1 cellular context compared by ENCODE assay signal in the genomic region with DNA sequence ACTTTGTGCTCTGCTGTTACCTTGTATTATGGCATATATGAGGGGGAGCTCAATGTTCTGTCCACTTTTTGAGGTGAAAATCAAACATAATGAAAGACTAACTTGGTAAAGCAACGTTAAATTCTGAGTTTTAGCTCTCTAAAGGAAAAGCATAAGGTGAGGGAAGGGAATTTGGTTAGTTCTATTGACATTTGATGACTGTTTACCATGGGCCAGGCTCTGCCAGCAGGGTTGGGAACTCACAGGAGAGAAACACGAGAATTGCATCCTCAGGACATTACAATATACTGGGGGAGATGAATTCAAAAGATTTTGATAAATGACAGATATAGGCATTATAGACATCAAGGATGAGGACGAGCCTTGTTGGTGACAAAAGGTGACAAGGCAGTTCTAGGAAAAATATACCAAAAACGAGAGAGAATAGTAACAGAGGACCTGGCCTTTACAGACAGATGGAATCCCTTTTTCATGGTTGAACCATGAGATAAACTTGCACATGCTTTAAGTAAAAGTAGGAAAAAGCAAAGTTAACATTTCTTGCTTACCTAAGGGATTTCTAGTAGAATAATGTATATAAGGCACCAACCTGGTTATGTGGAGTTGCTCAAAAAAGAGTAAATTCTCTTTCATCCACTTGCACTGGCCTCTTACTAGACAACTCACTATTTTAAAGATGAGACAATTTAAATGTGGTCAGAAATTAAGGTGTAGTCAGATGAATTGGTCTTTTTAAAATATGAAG.
TF ChIP-seq lines count a peak whose summit lies in the region.

No MANE protein-coding gene starts in this region.

TF ChIP-seq in IMR-90, 13 proteins besides CTCF, POLR2A, EP300 and RAD21:
- no peak for TF ChIP-seq SMC3 (IDR thresholded peaks at IDR 0.05; ENCODE audit: low read depth, low read length)
- TF ChIP-seq MAFK (IDR thresholded peaks at IDR 0.05; ENCODE audit: low read depth, low read length), result peak; percentile 69
